ENCODE assay signal across 25 cellular contexts in the genomic region with DNA sequence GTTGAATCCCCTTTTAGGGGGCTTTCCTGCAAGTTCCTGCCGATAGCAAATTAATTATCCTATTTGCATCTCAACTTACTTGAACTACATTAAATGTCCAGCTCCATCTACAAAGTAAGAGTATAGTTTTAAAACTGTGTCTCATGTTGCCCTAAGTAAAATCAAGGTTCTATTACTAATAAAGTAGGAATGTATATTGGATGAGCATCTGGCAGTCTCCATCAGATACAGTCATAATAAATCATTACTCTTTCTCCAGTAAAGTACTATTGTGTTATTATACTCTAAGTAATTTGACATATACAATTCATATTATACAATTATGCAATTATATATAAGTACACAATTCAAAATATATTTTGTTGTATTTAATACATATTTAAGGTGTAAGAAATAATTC.
A peak's percentile ranks its signal among the peaks of the same experiment; 100 is the strongest.
DNase-seq lines count a peak whose midpoint lies in the region; ATAC-seq, FAIRE-seq and TF ChIP-seq lines count a peak whose summit lies in the region.
"Had no signal": no experiment of that assay in that cellular context is flagged by ENCODE, and none has a peak within 500 bp of the region (broad histone marks: within the 10 kb centered on the region; RNA-seq: fewer than 3 reads in every experiment).

No MANE protein-coding gene starts in this region.

- no peak for TF ChIP-seq POLR2A in A549 (IDR thresholded peaks at IDR 0.05; ENCODE audit: low read length)

- peak; percentile 36 for FAIRE-seq in A549 (lab: Jason Lieb, UNC)
- FAIRE-seq: GM12878 had no signal

- H3K27ac ChIP-seq in A549 (no peak overlapping the region), SK-N-SH (ENCODE audit: low read depth in 2 of 2, low read length in 1 of 2) (no peak overlapping the region)
- H3K27ac ChIP-seq: GM23248, SJSA1 had no signal

- H3K79me2 ChIP-seq in SK-N-SH (ENCODE audit: insufficient read depth): no peaks in the 10 kb centered on the region

- no peak overlapping the region for H3K9ac ChIP-seq in SK-N-SH
- H3K9ac ChIP-seq: GM23248 had no signal

- POLR2A ChIA-PET in A549 (lab: Yijun Ruan, JAX): no interaction called here
- POLR2A ChIA-PET in SK-N-SH (lab: Yijun Ruan, JAX): no interaction called here

- H3K36me3 ChIP-seq in SK-N-SH (replicated peaks in 1 of 2; ENCODE audit: control insufficient read depth in 1 of 2, insufficient read depth in 2 of 2, low read length in 1 of 2): no peaks in the 10 kb centered on the region
- H3K36me3 ChIP-seq: SJSA1 had no signal

- H3K4me2 ChIP-seq in A549: no peak overlapping the region
- no peak overlapping the region for H3K4me2 ChIP-seq in SK-N-SH

- no peaks in the 10 kb centered on the region for H3K36me3 Mint-ChIP-seq in activated naive CD4-positive, alpha-beta T cell treated with anti-CD3 and anti-CD28 coated beads, Interleukin-2, amount 50 U/mL, for 72 hours
- H3K36me3 Mint-ChIP-seq: CD14-positive monocyte had no signal

- TF ChIP-seq RAD21 in A549 (conservative IDR thresholded peaks at IDR 0.05 in 1 of 2, IDR thresholded peaks at IDR 0.05 in 1 of 2) (no peak), SK-N-SH (IDR thresholded peaks at IDR 0.05; ENCODE audit: low read length) (no peak)

- H2AFZ ChIP-seq in SK-N-SH (ENCODE audit: low read depth): no peak overlapping the region
- H2AFZ ChIP-seq: GM23248 had no signal

- H3K4me1 ChIP-seq in A549 (no peaks in the 10 kb centered on the region), SK-N-SH (ENCODE audit: control insufficient read depth in 1 of 2, insufficient read depth in 2 of 2, low read depth in 1 of 2, low read length in 1 of 2) (no peaks in the 10 kb centered on the region)

- H3K9me2 ChIP-seq in SK-N-SH: no peaks in the 10 kb centered on the region

- H3K4me3 ChIP-seq in A549 (no peak overlapping the region), SK-N-SH (ENCODE audit: low read depth in 2 of 2, low read length in 1 of 2) (no peak overlapping the region), fibroblast of pulmonary artery (replicated peaks; ENCODE audit: low read depth, low read length) (no peak overlapping the region)
- H3K4me3 ChIP-seq: GM12878, GM23248, SJSA1 had no signal

- DNase-seq in A549 (ENCODE audit: low read depth in 1 of 2, low spot score in 1 of 2) (no peak), LHCN-M2 (ENCODE audit: low read depth) (peak; percentile 45), SK-N-SH (no peak), fibroblast of pulmonary artery (ENCODE audit: low read depth) (peak; percentile 3), DMS79 (lab: John Stamatoyannopoulos, UW) (no peak), DMS114 treated with DMSO at 0.1 percent for 48 hours (lab: John Stamatoyannopoulos, UW; ENCODE audit: unreplicated experiment) (no peak), iPS-NIHi7 (ENCODE audit: extremely low spot score) (no peak)
- no peak for DNase-seq in activated naive CD4-positive, alpha-beta T cell treated with anti-CD3 and anti-CD28 coated beads, Interleukin-2, amount 50 U/mL, for 72 hours (ENCODE audit: low spot score in 2 of 2)
- DNase-seq: DMS53; GM23248; H9; Kasumi-1; NCI-H1092; NCI-H1436; NCI-H187 treated with DMSO at 0.1 percent for 48 hours; NCI-H345; NCI-H524; NCI-H774; NK-92 treated with Interleukin-12 subunit alpha and Interleukin-12 subunit beta, amount 100 ng/mL, for 24 hours had no signal

- H3K27me3 ChIP-seq in SK-N-SH (ENCODE audit: insufficient read depth): no peaks in the 10 kb centered on the region
- H3K27me3 ChIP-seq: SJSA1 had no signal

- CTCF ChIA-PET in A549 (lab: Yijun Ruan, JAX): interaction anchor here (1.0 to 1.8 kb wide), 3 partner anchors 11 to 24 kb away, joined by 3 read pairs; no protein-coding TSS in a partner anchor
- CTCF ChIA-PET in SK-N-SH (lab: Yijun Ruan, JAX): interaction anchor here (1.0 to 1.7 kb wide), 5 partner anchors 11 to 17 kb away, joined by 3 to 6 read pairs (median 3); no protein-coding TSS in a partner anchor

- 88% methylated on average over 1 of the region's 1 CpG for WGBS in A549 (ENCODE audit: missing lambda C conversion rate)
- WGBS in SK-N-SH (ENCODE audit: low lambda C conversion rate): 46% methylated on average over 1 of the region's 1 CpG

- peaks cover 5% of the 10 kb centered on the region; the same call in 1 of the 3 replicates for H3K9me3 ChIP-seq in A549
- H3K9me3 ChIP-seq in SK-N-SH: peaks cover 14% of the 10 kb centered on the region; the same call in 1 of the 2 replicates
- H3K9me3 ChIP-seq: SJSA1 had no signal

- peaks cover 9% of the 10 kb centered on the region for H3F3A ChIP-seq in SK-N-SH (replicated peaks; ENCODE audit: insufficient read depth)

- no peak for ATAC-seq in A549
- no peak for ATAC-seq in activated naive CD4-positive, alpha-beta T cell treated with anti-CD3 and anti-CD28 coated beads, Interleukin-2, amount 50 U/mL, for 72 hours
- ATAC-seq: GM12878, Panc1, Right ventricle myocardium inferior had no signal

- TF ChIP-seq EP300 in A549 (IDR thresholded peaks at IDR 0.05) (no peak), SK-N-SH (IDR thresholded peaks at IDR 0.05; ENCODE audit: borderline replicate concordance in 1 of 2, low read depth in 1 of 2, low read length in 1 of 2) (no peak)

- no peaks in the 10 kb centered on the region for H3K9me3 Mint-ChIP-seq in activated naive CD4-positive, alpha-beta T cell treated with anti-CD3 and anti-CD28 coated beads, Interleukin-2, amount 50 U/mL, for 72 hours

- no peaks in the 10 kb centered on the region for H4K20me1 ChIP-seq in SK-N-SH (ENCODE audit: insufficient read depth)

- H3K27ac Mint-ChIP-seq in activated naive CD4-positive, alpha-beta T cell treated with anti-CD3 and anti-CD28 coated beads, Interleukin-2, amount 50 U/mL, for 72 hours: no peak overlapping the region
- H3K27ac Mint-ChIP-seq: B cell, CD14-positive monocyte, H9 had no signal

- TF ChIP-seq CTCF in A549 (IDR thresholded peaks at IDR 0.05): no peak
- TF ChIP-seq CTCF in SK-N-SH (IDR thresholded peaks at IDR 0.05): no peak
- no peak for TF ChIP-seq CTCF in fibroblast of pulmonary artery (IDR thresholded peaks at IDR 0.05; ENCODE audit: low read length, missing control alignments)

TF ChIP-seq in A549, 52 proteins besides CTCF, POLR2A, EP300 and RAD21:
- TF ChIP-seq POLR2AphosphoS2 (conservative IDR thresholded peaks at IDR 0.05; ENCODE audit: low read length): no peak
- no peak for TF ChIP-seq CEBPB (IDR thresholded peaks at IDR 0.05)
- no peak for TF ChIP-seq HEYL (CRISPR knock-in tag; IDR thresholded peaks at IDR 0.05)
- no peak for TF ChIP-seq HOXB5 (CRISPR knock-in tag; IDR thresholded peaks at IDR 0.05)
- no peak for TF ChIP-seq EHF (CRISPR knock-in tag; IDR thresholded peaks at IDR 0.05)
- no peak for TF ChIP-seq NFE2L2 (conservative IDR thresholded peaks at IDR 0.05; ENCODE audit: low read length)
- TF ChIP-seq MAFK (IDR thresholded peaks at IDR 0.05; ENCODE audit: partially characterized antibody): no peak
- TF ChIP-seq, protein P1, sequence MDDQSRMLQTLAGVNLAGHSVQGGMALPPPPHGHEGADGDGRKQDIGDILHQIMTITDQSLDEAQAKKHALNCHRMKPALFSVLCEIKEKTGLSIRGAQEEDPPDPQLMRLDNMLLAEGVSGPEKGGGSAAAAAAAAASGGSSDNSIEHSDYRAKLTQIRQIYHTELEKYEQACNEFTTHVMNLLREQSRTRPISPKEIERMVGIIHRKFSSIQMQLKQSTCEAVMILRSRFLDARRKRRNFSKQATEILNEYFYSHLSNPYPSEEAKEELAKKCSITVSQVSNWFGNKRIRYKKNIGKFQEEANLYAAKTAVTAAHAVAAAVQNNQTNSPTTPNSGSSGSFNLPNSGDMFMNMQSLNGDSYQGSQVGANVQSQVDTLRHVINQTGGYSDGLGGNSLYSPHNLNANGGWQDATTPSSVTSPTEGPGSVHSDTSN (IDR thresholded peaks at IDR 0.05): no peak
- no peak for TF ChIP-seq CHD4 (IDR thresholded peaks at IDR 0.05; ENCODE audit: borderline replicate concordance)
- TF ChIP-seq RARB (CRISPR knock-in tag; IDR thresholded peaks at IDR 0.05): no peak
- TF ChIP-seq CHD2 (IDR thresholded peaks at IDR 0.05; ENCODE audit: low read length, partially characterized antibody): no peak
- TF ChIP-seq, protein P2, sequence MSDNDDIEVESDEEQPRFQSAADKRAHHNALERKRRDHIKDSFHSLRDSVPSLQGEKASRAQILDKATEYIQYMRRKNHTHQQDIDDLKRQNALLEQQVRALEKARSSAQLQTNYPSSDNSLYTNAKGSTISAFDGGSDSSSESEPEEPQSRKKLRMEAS (IDR thresholded peaks at IDR 0.05): no peak
TF ChIP-seq in A549: peak in this region for 0.

TF ChIP-seq in SK-N-SH, 30 proteins besides CTCF, POLR2A, EP300 and RAD21:
- TF ChIP-seq TCF12 (IDR thresholded peaks at IDR 0.05) (peak; percentile 45; the same call in 1 of the 2 replicates), RFX5 (IDR thresholded peaks at IDR 0.05; ENCODE audit: low read length) (no peak)
- TF ChIP-seq, protein P1 (IDR thresholded peaks at IDR 0.05): peak; percentile 72

Comparison
In these comparisons a context has a peak if more than half of its experiments do, and no peak if none do; other contexts are left out.
1. DNase-seq: peak in LHCN-M2 (single experiment) and fibroblast of pulmonary artery (single experiment); none in A549 (0 of 2), SK-N-SH (single experiment), DMS79 (single experiment), DMS114 treated with DMSO at 0.1 percent for 48 hours (single experiment), iPS-NIHi7 (single experiment) and activated naive CD4-positive, alpha-beta T cell treated with anti-CD3 and anti-CD28 coated beads, Interleukin-2, amount 50 U/mL, for 72 hours (0 of 2).